Comparison of ENCODE assay signal across 38 cellular contexts in genomic region chr17:10420811-10421210, GRCh38. TPM values are rescaled to one million over a fixed set of nuclear protein-coding genes. Genes with fewer than 3 reads are reported as not detected.
"Had no signal": no experiment of that assay in that cellular context is flagged by ENCODE, and none has a peak within 500 bp of the region (broad histone marks: within the 10 kb centered on the region; RNA-seq: fewer than 3 reads in every experiment).

No MANE protein-coding gene starts in this region.

- H3K4me1 ChIP-seq: body of pancreas, esophagus squamous epithelium, gastroesophageal sphincter, heart right ventricle had no signal

- DNase-seq: activated CD4-positive, alpha-beta memory T cell treated with anti-CD3 and anti-CD28 coated beads for 36 hours; activated CD4-positive, alpha-beta T cell treated with anti-CD3 and anti-CD28 coated beads for 36 hours; activated CD4-positive, alpha-beta T cell treated with anti-CD3 and anti-CD28 coated beads, Interleukin-2, amount 10 ng/mL, durations not matched to agents 24 days and 14 days; activated CD4-positive, CD25-positive, alpha-beta regulatory T cell; activated CD4-positive, CD25-positive, alpha-beta regulatory T cell treated with anti-CD3 and anti-CD28 coated beads, Interleukin-2, amount 50 U/mL, for 72 hours; activated CD8-positive, alpha-beta memory T cell treated with anti-CD3 and anti-CD28 coated beads, Interleukin-2, amount 10 ng/mL, durations not matched to agents 7 days and 5 days; activated CD8-positive, alpha-beta memory T cell treated with anti-CD3 and anti-CD28 coated beads, Interleukin-2, amount 50 U/mL, for 4 hours; activated CD8-positive, alpha-beta T cell treated with anti-CD3 and anti-CD28 coated beads, Interleukin-2, amount 10 ng/mL, durations not matched to agents 7 days and 5 days; activated effector memory CD4-positive, alpha-beta T cell treated with anti-CD3 and anti-CD28 coated beads, Interleukin-2, amount 50 U/mL, for 16 hours; activated naive CD4-positive, alpha-beta T cell treated with anti-CD3 and anti-CD28 coated beads, Interleukin-2, amount 10 ng/mL, durations not matched to agents 7 days and 5 days; activated naive CD8-positive, alpha-beta T cell treated with anti-CD3 and anti-CD28 coated beads, Interleukin-2, amount 10 ng/mL, durations not matched to agents 7 days and 5 days; activated T-cell treated with anti-CD3 and anti-CD28 coated beads, Interleukin-2, amount 50 U/mL, for 1 hour; activated T-cell treated with anti-CD3 and anti-CD28 coated beads, Interleukin-2, amount 50 U/mL, for 48 hours; amniotic stem cell; anterior cingulate cortex; body of pancreas; caudate nucleus; cortex of kidney; dermis blood vessel endothelial cell; effector CD4-positive, alpha-beta T cell; effector memory CD8-positive, alpha-beta T cell; esophagus squamous epithelium; foreskin melanocyte; heart right ventricle; T-helper 1 cell; T-helper 17 cell; T1000 had no signal

- FAIRE-seq: colon had no signal

- H3K9me3 ChIP-seq: esophagus squamous epithelium, gastroesophageal sphincter, heart right ventricle had no signal

- H3K36me3 Mint-ChIP-seq: activated CD4-positive, alpha-beta memory T cell treated with anti-CD3 and anti-CD28 coated beads for 36 hours; activated CD8-positive, alpha-beta memory T cell treated with anti-CD3 and anti-CD28 coated beads, Interleukin-2, amount 10 ng/mL, durations not matched to agents 7 days and 5 days; activated naive CD4-positive, alpha-beta T cell treated with anti-CD3 and anti-CD28 coated beads, Interleukin-2, amount 10 ng/mL, durations not matched to agents 7 days and 5 days; activated naive CD4-positive, alpha-beta T cell treated with anti-CD3 and anti-CD28 coated beads, Interleukin-2, amount 50 U/mL, for 72 hours; activated naive CD8-positive, alpha-beta T cell treated with anti-CD3 and anti-CD28 coated beads, Interleukin-2, amount 10 ng/mL, durations not matched to agents 7 days and 5 days had no signal

- ATAC-seq: activated CD4-positive, alpha-beta T cell treated with anti-CD3 and anti-CD28 coated beads for 36 hours; activated CD8-positive, alpha-beta memory T cell treated with anti-CD3 and anti-CD28 coated beads, Interleukin-2, amount 10 ng/mL, durations not matched to agents 7 days and 5 days; activated CD8-positive, alpha-beta T cell treated with anti-CD3 and anti-CD28 coated beads, Interleukin-2, amount 10 ng/mL, durations not matched to agents 7 days and 5 days; activated naive CD4-positive, alpha-beta T cell treated with anti-CD3 and anti-CD28 coated beads, Interleukin-2, amount 50 U/mL, for 72 hours; body of pancreas; effector memory CD8-positive, alpha-beta T cell; gastroesophageal sphincter; heart right ventricle; T-helper 17 cell had no signal

- H3K9me3 Mint-ChIP-seq: activated CD4-positive, alpha-beta memory T cell treated with anti-CD3 and anti-CD28 coated beads for 36 hours; activated CD4-positive, alpha-beta T cell treated with anti-CD3 and anti-CD28 coated beads, Interleukin-2, amount 10 ng/mL, durations not matched to agents 24 days and 14 days; activated naive CD4-positive, alpha-beta T cell treated with anti-CD3 and anti-CD28 coated beads, Interleukin-2, amount 10 ng/mL, durations not matched to agents 7 days and 5 days; activated naive CD4-positive, alpha-beta T cell treated with anti-CD3 and anti-CD28 coated beads, Interleukin-2, amount 50 U/mL, for 72 hours; activated naive CD8-positive, alpha-beta T cell treated with anti-CD3 and anti-CD28 coated beads, Interleukin-2, amount 10 ng/mL, durations not matched to agents 7 days and 5 days; activated T-helper 1 cell treated with anti-CD3 and anti-CD28 coated beads, Interleukin-12 subunit alpha, Interleukin-12 subunit beta, Interleukin-2, Interleukin-4 antibody, amounts not matched to agents 30 ng/mL and 10 ng/mL and 1 ng/mL, durations not matched to agents 14 hours and 24 hours and 36 hours; activated T-helper 2 cell treated with anti-CD3 and anti-CD28 coated beads, Interferon-gamma antibody, Interleukin-2, Interleukin-4, amounts not matched to agents 10 μg/mL and 5 μg/mL and 100 μg/mL, durations not matched to agents 14 hours and 24 hours and 36 hours; effector memory CD8-positive, alpha-beta T cell; T-helper 2 cell treated with Interferon-gamma antibody and Interleukin-4, amounts not matched to agents 5 μg/mL and 100 μg/mL, for 36 hours had no signal

- H3K4me3 ChIP-seq: body of pancreas, esophagus squamous epithelium, gastroesophageal sphincter, heart right ventricle had no signal

- H3K27me3 ChIP-seq: body of pancreas, esophagus squamous epithelium, gastroesophageal sphincter, heart right ventricle had no signal

- H3K27ac Mint-ChIP-seq: activated CD4-positive, alpha-beta memory T cell treated with anti-CD3 and anti-CD28 coated beads for 36 hours; activated CD4-positive, alpha-beta T cell treated with anti-CD3 and anti-CD28 coated beads for 36 hours; activated CD4-positive, alpha-beta T cell treated with anti-CD3 and anti-CD28 coated beads, Interleukin-2, amount 10 ng/mL, durations not matched to agents 24 days and 14 days; activated CD8-positive, alpha-beta memory T cell treated with anti-CD3 and anti-CD28 coated beads, Interleukin-2, amount 10 ng/mL, durations not matched to agents 7 days and 5 days; activated CD8-positive, alpha-beta T cell treated with anti-CD3 and anti-CD28 coated beads, Interleukin-2, amount 10 ng/mL, durations not matched to agents 7 days and 5 days; activated naive CD4-positive, alpha-beta T cell treated with anti-CD3 and anti-CD28 coated beads, Interleukin-2, amount 10 ng/mL, durations not matched to agents 7 days and 5 days; activated naive CD4-positive, alpha-beta T cell treated with anti-CD3 and anti-CD28 coated beads, Interleukin-2, amount 50 U/mL, for 72 hours; activated naive CD8-positive, alpha-beta T cell treated with anti-CD3 and anti-CD28 coated beads, Interleukin-2, amount 10 ng/mL, durations not matched to agents 7 days and 5 days; activated T-helper 1 cell treated with anti-CD3 and anti-CD28 coated beads, Interleukin-12 subunit alpha, Interleukin-12 subunit beta, Interleukin-2, Interleukin-4 antibody, amounts not matched to agents 30 ng/mL and 10 ng/mL and 1 ng/mL, durations not matched to agents 14 hours and 24 hours and 36 hours; activated T-helper 2 cell treated with anti-CD3 and anti-CD28 coated beads, Interferon-gamma antibody, Interleukin-2, Interleukin-4, amounts not matched to agents 10 μg/mL and 5 μg/mL and 100 μg/mL, durations not matched to agents 14 hours and 24 hours and 36 hours; effector memory CD8-positive, alpha-beta T cell; T-helper 17 cell; T-helper 2 cell treated with Interferon-gamma antibody and Interleukin-4, amounts not matched to agents 5 μg/mL and 100 μg/mL, for 36 hours had no signal

- H3K4me3 Mint-ChIP-seq: activated CD4-positive, alpha-beta memory T cell treated with anti-CD3 and anti-CD28 coated beads for 36 hours; activated CD4-positive, alpha-beta T cell treated with anti-CD3 and anti-CD28 coated beads for 36 hours; activated CD4-positive, alpha-beta T cell treated with anti-CD3 and anti-CD28 coated beads, Interleukin-2, amount 10 ng/mL, durations not matched to agents 24 days and 14 days; activated CD8-positive, alpha-beta memory T cell treated with anti-CD3 and anti-CD28 coated beads, Interleukin-2, amount 10 ng/mL, durations not matched to agents 7 days and 5 days; activated CD8-positive, alpha-beta T cell treated with anti-CD3 and anti-CD28 coated beads, Interleukin-2, amount 10 ng/mL, durations not matched to agents 7 days and 5 days; activated naive CD4-positive, alpha-beta T cell treated with anti-CD3 and anti-CD28 coated beads, Interleukin-2, amount 10 ng/mL, durations not matched to agents 7 days and 5 days; activated naive CD8-positive, alpha-beta T cell treated with anti-CD3 and anti-CD28 coated beads, Interleukin-2, amount 10 ng/mL, durations not matched to agents 7 days and 5 days; activated T-helper 1 cell treated with anti-CD3 and anti-CD28 coated beads, Interleukin-12 subunit alpha, Interleukin-12 subunit beta, Interleukin-2, Interleukin-4 antibody, amounts not matched to agents 30 ng/mL and 10 ng/mL and 1 ng/mL, durations not matched to agents 14 hours and 24 hours and 36 hours; effector memory CD8-positive, alpha-beta T cell; T-helper 17 cell; T-helper 2 cell treated with Interferon-gamma antibody and Interleukin-4, amounts not matched to agents 5 μg/mL and 100 μg/mL, for 36 hours had no signal

- H3K36me3 ChIP-seq: esophagus squamous epithelium, gastroesophageal sphincter, heart right ventricle had no signal

- H3K27ac ChIP-seq: body of pancreas, esophagus squamous epithelium, gastroesophageal sphincter, heart right ventricle had no signal

- H3K27me3 Mint-ChIP-seq: activated CD4-positive, alpha-beta T cell treated with anti-CD3 and anti-CD28 coated beads, Interleukin-2, amount 10 ng/mL, durations not matched to agents 24 days and 14 days; activated CD8-positive, alpha-beta memory T cell treated with anti-CD3 and anti-CD28 coated beads, Interleukin-2, amount 10 ng/mL, durations not matched to agents 7 days and 5 days; activated naive CD4-positive, alpha-beta T cell treated with anti-CD3 and anti-CD28 coated beads, Interleukin-2, amount 10 ng/mL, durations not matched to agents 7 days and 5 days had no signal

- H3K4me1 Mint-ChIP-seq: activated CD4-positive, alpha-beta T cell treated with anti-CD3 and anti-CD28 coated beads for 36 hours; activated CD4-positive, alpha-beta T cell treated with anti-CD3 and anti-CD28 coated beads, Interleukin-2, amount 10 ng/mL, durations not matched to agents 24 days and 14 days; activated CD8-positive, alpha-beta memory T cell treated with anti-CD3 and anti-CD28 coated beads, Interleukin-2, amount 10 ng/mL, durations not matched to agents 7 days and 5 days; activated naive CD4-positive, alpha-beta T cell treated with anti-CD3 and anti-CD28 coated beads, Interleukin-2, amount 10 ng/mL, durations not matched to agents 7 days and 5 days; activated naive CD8-positive, alpha-beta T cell treated with anti-CD3 and anti-CD28 coated beads, Interleukin-2, amount 10 ng/mL, durations not matched to agents 7 days and 5 days; T-helper 17 cell had no signal

RNA-seq across cellular contexts. Expression of gene MYH8, which starts 0.9 kb away (rescaled TPM):
- total RNA-seq: activated CD4-positive, alpha-beta memory T cell treated with anti-CD3 and anti-CD28 coated beads for 36 hours; activated CD4-positive, alpha-beta T cell treated with anti-CD3 and anti-CD28 coated beads for 36 hours; activated CD4-positive, alpha-beta T cell treated with anti-CD3 and anti-CD28 coated beads, Interleukin-2, amount 10 ng/mL, durations not matched to agents 24 days and 14 days; activated CD8-positive, alpha-beta memory T cell treated with anti-CD3 and anti-CD28 coated beads for 36 hours; activated CD8-positive, alpha-beta memory T cell treated with anti-CD3 and anti-CD28 coated beads, Interleukin-2, amount 10 ng/mL, durations not matched to agents 7 days and 5 days; activated CD8-positive, alpha-beta T cell treated with anti-CD3 and anti-CD28 coated beads, Interleukin-2, amount 10 ng/mL, durations not matched to agents 7 days and 5 days; activated naive CD4-positive, alpha-beta T cell treated with anti-CD3 and anti-CD28 coated beads, Interleukin-2, amount 50 U/mL, for 72 hours; activated naive CD8-positive, alpha-beta T cell treated with anti-CD3 and anti-CD28 coated beads, Interleukin-2, amount 10 ng/mL, durations not matched to agents 7 days and 5 days; activated T-helper 1 cell treated with anti-CD3 and anti-CD28 coated beads, Interleukin-12 subunit alpha, Interleukin-12 subunit beta, Interleukin-2, Interleukin-4 antibody, amounts not matched to agents 30 ng/mL and 10 ng/mL and 1 ng/mL, durations not matched to agents 14 hours and 24 hours and 36 hours; activated T-helper 2 cell treated with anti-CD3 and anti-CD28 coated beads, Interferon-gamma antibody, Interleukin-2, Interleukin-4, amounts not matched to agents 10 μg/mL and 5 μg/mL and 100 μg/mL, durations not matched to agents 14 hours and 24 hours and 36 hours; body of pancreas; chondrocyte; dermis blood vessel endothelial cell; esophagus squamous epithelium; fibroblast of lung; fibroblast of villous mesenchyme; gastroesophageal sphincter; glomerular endothelial cell; heart right ventricle; T-helper 17 cell had no signal

RNA-seq across cellular contexts. Expression of gene MYH13, which starts 48.0 kb away (rescaled TPM):
- total RNA-seq: activated CD4-positive, alpha-beta memory T cell treated with anti-CD3 and anti-CD28 coated beads for 36 hours; activated CD4-positive, alpha-beta T cell treated with anti-CD3 and anti-CD28 coated beads for 36 hours; activated CD4-positive, alpha-beta T cell treated with anti-CD3 and anti-CD28 coated beads, Interleukin-2, amount 10 ng/mL, durations not matched to agents 24 days and 14 days; activated CD8-positive, alpha-beta memory T cell treated with anti-CD3 and anti-CD28 coated beads for 36 hours; activated CD8-positive, alpha-beta memory T cell treated with anti-CD3 and anti-CD28 coated beads, Interleukin-2, amount 10 ng/mL, durations not matched to agents 7 days and 5 days; activated CD8-positive, alpha-beta T cell treated with anti-CD3 and anti-CD28 coated beads, Interleukin-2, amount 10 ng/mL, durations not matched to agents 7 days and 5 days; activated naive CD4-positive, alpha-beta T cell treated with anti-CD3 and anti-CD28 coated beads, Interleukin-2, amount 50 U/mL, for 72 hours; activated naive CD8-positive, alpha-beta T cell treated with anti-CD3 and anti-CD28 coated beads, Interleukin-2, amount 10 ng/mL, durations not matched to agents 7 days and 5 days; activated T-helper 1 cell treated with anti-CD3 and anti-CD28 coated beads, Interleukin-12 subunit alpha, Interleukin-12 subunit beta, Interleukin-2, Interleukin-4 antibody, amounts not matched to agents 30 ng/mL and 10 ng/mL and 1 ng/mL, durations not matched to agents 14 hours and 24 hours and 36 hours; activated T-helper 2 cell treated with anti-CD3 and anti-CD28 coated beads, Interferon-gamma antibody, Interleukin-2, Interleukin-4, amounts not matched to agents 10 μg/mL and 5 μg/mL and 100 μg/mL, durations not matched to agents 14 hours and 24 hours and 36 hours; body of pancreas; chondrocyte; dermis blood vessel endothelial cell; fibroblast of lung; fibroblast of villous mesenchyme; gastroesophageal sphincter; glomerular endothelial cell; heart right ventricle; T-helper 17 cell had no signal

RNA-seq across cellular contexts. Expression of gene MYH4, which starts 48.5 kb away (rescaled TPM):
- total RNA-seq: activated CD4-positive, alpha-beta memory T cell treated with anti-CD3 and anti-CD28 coated beads for 36 hours; activated CD4-positive, alpha-beta T cell treated with anti-CD3 and anti-CD28 coated beads for 36 hours; activated CD4-positive, alpha-beta T cell treated with anti-CD3 and anti-CD28 coated beads, Interleukin-2, amount 10 ng/mL, durations not matched to agents 24 days and 14 days; activated CD8-positive, alpha-beta memory T cell treated with anti-CD3 and anti-CD28 coated beads for 36 hours; activated CD8-positive, alpha-beta memory T cell treated with anti-CD3 and anti-CD28 coated beads, Interleukin-2, amount 10 ng/mL, durations not matched to agents 7 days and 5 days; activated CD8-positive, alpha-beta T cell treated with anti-CD3 and anti-CD28 coated beads, Interleukin-2, amount 10 ng/mL, durations not matched to agents 7 days and 5 days; activated naive CD4-positive, alpha-beta T cell treated with anti-CD3 and anti-CD28 coated beads, Interleukin-2, amount 50 U/mL, for 72 hours; activated naive CD8-positive, alpha-beta T cell treated with anti-CD3 and anti-CD28 coated beads, Interleukin-2, amount 10 ng/mL, durations not matched to agents 7 days and 5 days; activated T-helper 1 cell treated with anti-CD3 and anti-CD28 coated beads, Interleukin-12 subunit alpha, Interleukin-12 subunit beta, Interleukin-2, Interleukin-4 antibody, amounts not matched to agents 30 ng/mL and 10 ng/mL and 1 ng/mL, durations not matched to agents 14 hours and 24 hours and 36 hours; activated T-helper 2 cell treated with anti-CD3 and anti-CD28 coated beads, Interferon-gamma antibody, Interleukin-2, Interleukin-4, amounts not matched to agents 10 μg/mL and 5 μg/mL and 100 μg/mL, durations not matched to agents 14 hours and 24 hours and 36 hours; body of pancreas; chondrocyte; dermis blood vessel endothelial cell; esophagus squamous epithelium; fibroblast of lung; fibroblast of villous mesenchyme; gastroesophageal sphincter; glomerular endothelial cell; heart right ventricle; T-helper 17 cell had no signal
